ENCODE assay signal across 1 cellular context in the genomic region with DNA sequence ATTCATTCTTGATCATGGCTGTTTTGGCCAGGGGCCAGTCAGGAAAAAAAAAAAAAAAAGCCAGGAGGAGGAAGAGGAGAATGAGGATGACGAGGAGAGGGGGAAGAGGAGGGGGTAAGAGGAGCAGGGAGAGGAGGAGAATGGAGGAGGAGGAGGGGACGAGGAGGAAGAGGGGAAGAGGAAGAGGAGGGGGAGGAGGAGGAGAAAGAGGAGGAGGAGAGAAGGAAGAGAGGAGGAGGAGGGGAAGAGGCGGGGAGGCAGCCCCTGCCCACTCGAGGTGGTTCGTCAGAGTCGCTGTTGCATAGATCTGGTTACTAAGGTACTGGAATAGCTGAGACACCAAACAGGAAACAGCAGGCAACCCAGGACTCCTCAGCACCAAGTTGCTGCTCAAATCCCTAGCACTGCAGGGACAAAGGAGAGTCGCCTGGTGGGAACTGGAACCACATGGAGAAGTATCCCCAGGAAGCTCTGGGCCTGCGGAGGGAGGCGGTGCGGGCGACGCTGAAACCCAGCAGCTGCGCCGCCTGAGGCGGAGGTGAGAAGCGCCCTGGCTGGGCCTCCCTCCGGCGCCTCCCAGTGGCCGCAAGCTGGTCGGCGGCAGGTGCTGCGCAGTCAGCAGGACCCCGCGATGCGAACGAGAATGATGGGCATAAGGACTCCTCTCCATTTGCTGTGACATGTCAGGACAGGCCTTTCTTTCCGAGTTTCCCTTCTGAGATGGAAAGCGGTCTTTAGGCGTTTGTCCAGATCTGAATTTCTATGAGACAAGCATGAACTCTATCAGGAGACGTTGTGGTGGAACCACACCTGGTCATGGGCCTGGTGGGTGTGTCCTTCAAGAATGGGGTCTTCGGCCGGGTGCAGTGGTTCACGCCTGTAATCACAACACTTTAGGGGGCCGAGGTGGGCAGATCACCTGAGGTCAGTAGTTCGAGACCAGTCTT.
A peak's percentile ranks its signal among the peaks of the same experiment; 100 is the strongest.
TF ChIP-seq lines count a peak whose summit lies in the region.

No MANE protein-coding gene starts in this region.

TF ChIP-seq in WTC11, 78 proteins besides CTCF, POLR2A, EP300 and RAD21 (continued from another document):
- TF ChIP-seq ZNF512 (CRISPR knock-in tag; IDR thresholded peaks at IDR 0.05; ENCODE audit: borderline replicate concordance): no peak
- no peak for TF ChIP-seq NFYB (CRISPR knock-in tag; conservative IDR thresholded peaks at IDR 0.05; ENCODE audit: low read depth)
- TF ChIP-seq ZNF317 (CRISPR knock-in tag; IDR thresholded peaks at IDR 0.05; ENCODE audit: borderline replicate concordance, low read depth): no peak
- no peak for TF ChIP-seq ZMAT4 (CRISPR knock-in tag; IDR thresholded peaks at IDR 0.05)
- no peak; the same call in 1 of the 2 replicates for TF ChIP-seq ATF3 (CRISPR knock-in tag; conservative IDR thresholded peaks at IDR 0.05)
- no peak for TF ChIP-seq ZNF121 (CRISPR knock-in tag; IDR thresholded peaks at IDR 0.05)
- TF ChIP-seq ZNF423 (CRISPR knock-in tag; IDR thresholded peaks at IDR 0.05): peak; percentile 98
- no peak for TF ChIP-seq RELA (CRISPR knock-in tag; IDR thresholded peaks at IDR 0.05; ENCODE audit: borderline replicate concordance)
- TF ChIP-seq PRRX2 (CRISPR knock-in tag; IDR thresholded peaks at IDR 0.05): no peak
- peak; percentile 73; the same call in 1 of the 2 replicates for TF ChIP-seq NFE2L1 (CRISPR knock-in tag; IDR thresholded peaks at IDR 0.05)
- no peak for TF ChIP-seq ZNF281 (CRISPR knock-in tag; IDR thresholded peaks at IDR 0.05)
- no peak for TF ChIP-seq JAZF1 (CRISPR knock-in tag; IDR thresholded peaks at IDR 0.05)
- TF ChIP-seq, protein P1, sequence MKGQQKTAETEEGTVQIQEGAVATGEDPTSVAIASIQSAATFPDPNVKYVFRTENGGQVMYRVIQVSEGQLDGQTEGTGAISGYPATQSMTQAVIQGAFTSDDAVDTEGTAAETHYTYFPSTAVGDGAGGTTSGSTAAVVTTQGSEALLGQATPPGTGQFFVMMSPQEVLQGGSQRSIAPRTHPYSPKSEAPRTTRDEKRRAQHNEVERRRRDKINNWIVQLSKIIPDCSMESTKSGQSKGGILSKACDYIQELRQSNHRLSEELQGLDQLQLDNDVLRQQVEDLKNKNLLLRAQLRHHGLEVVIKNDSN (CRISPR knock-in tag; IDR thresholded peaks at IDR 0.05): no peak; the same call in 1 of the 2 replicates
- TF ChIP-seq MLX (CRISPR knock-in tag; IDR thresholded peaks at IDR 0.05): no peak
- no peak for TF ChIP-seq ZNF232 (CRISPR knock-in tag; IDR thresholded peaks at IDR 0.05)
